Comparison of ENCODE assay signal across 9 cellular contexts in genomic region chrX:68443155-68443868, GRCh38. TPM values are rescaled to one million over a fixed set of nuclear protein-coding genes. Genes with fewer than 3 reads are reported as not detected.
A peak's percentile ranks its signal among the peaks of the same experiment; 100 is the strongest.
DNase-seq lines count a peak whose midpoint lies in the region; ATAC-seq and TF ChIP-seq lines count a peak whose summit lies in the region.
"Had no signal": no experiment of that assay in that cellular context is flagged by ENCODE, and none has a peak within 500 bp of the region (broad histone marks: within the 10 kb centered on the region; RNA-seq: fewer than 3 reads in every experiment).

No MANE protein-coding gene starts in this region.

- H3K4me1 Mint-ChIP-seq in natural killer cell: peaks cover 8 to 24% of the 10 kb centered on the region in 2 donors

- TF ChIP-seq CTCF in natural killer cell (IDR thresholded peaks at IDR 0.05): no peak

- H3K27ac Mint-ChIP-seq in natural killer cell: peak overlapping the region in 1 of 2 donors; percentile 21

- peaks cover 16 to 45% of the 10 kb centered on the region in 2 donors for H3K27me3 Mint-ChIP-seq in natural killer cell (ENCODE audit: low read depth in 2 of 2)

- H3K9me3 Mint-ChIP-seq in natural killer cell: no peaks in the 10 kb centered on the region

- H3K36me3 Mint-ChIP-seq in natural killer cell: no peaks in the 10 kb centered on the region

- ATAC-seq in HG03175 (IDR thresholded peaks at IDR 0.05; ENCODE audit: unreplicated experiment) (peak; percentile 84), natural killer cell (peak; percentile 62 to 96 (median 69)), HG03520 (IDR thresholded peaks at IDR 0.05; ENCODE audit: unreplicated experiment) (no peak)

- peak; percentile 10 for DNase-seq in activated CD4-positive, alpha-beta T cell treated with anti-CD3 and anti-CD28 coated beads for 48 hours
- DNase-seq in activated CD4-positive, alpha-beta T cell treated with anti-CD3 and anti-CD28 coated beads for 1 hour: no peak
- DNase-seq in UCSD-AML1 (lab: John Stamatoyannopoulos, UW; ENCODE audit: unreplicated experiment): peak; percentile 16
- no peak for DNase-seq in natural killer cell
- DNase-seq in mesenteric fat pad (ENCODE audit: low spot score): no peak
- DNase-seq in head of caudate nucleus: no peak
- DNase-seq: NCI-H2081 treated with DMSO at 0.1 percent for 48 hours had no signal

- H3K4me3 Mint-ChIP-seq in natural killer cell: peak overlapping the region; percentile 65

- intact Hi-C loops in natural killer cell (cut with micrococcal nuclease): loop anchor here (5.0 kb wide), 1 partner anchor 156 kb away; no protein-coding TSS in a partner anchor
- intact Hi-C loops in head of caudate nucleus (cut with DNase I): no loop called here

RNA-seq across cellular contexts. Expression of gene OPHN1, which starts 10.0 kb away (rescaled TPM):
- total RNA-seq in natural killer cell: 1 to 10 TPM; 1.4 to 5.6 (median 3.7) TPM
- 4.8 TPM for total RNA-seq in mesenteric fat pad

RNA-seq across cellular contexts. Expression of gene YIPF6, which starts 55.5 kb away (rescaled TPM):
- 10 to 100 TPM; 14.1 to 22.0 (median 18.9) TPM for total RNA-seq in natural killer cell
- total RNA-seq in mesenteric fat pad: 37.1 TPM

Comparison
In these comparisons a context has a peak if more than half of its experiments do, and no peak if none do; other contexts are left out.
1. DNase-seq: peak in activated CD4-positive, alpha-beta T cell treated with anti-CD3 and anti-CD28 coated beads for 48 hours (single experiment) and UCSD-AML1 (single experiment); none in activated CD4-positive, alpha-beta T cell treated with anti-CD3 and anti-CD28 coated beads for 1 hour (single experiment), natural killer cell (single experiment), mesenteric fat pad (single experiment) and head of caudate nucleus (0 of 42).